14 cellular contexts compared by ENCODE assay signal in genomic region chr3:191005790-191006189, GRCh38.
DNase-seq lines count a peak whose midpoint lies in the region; ATAC-seq and TF ChIP-seq lines count a peak whose summit lies in the region.
"Had no signal": no experiment of that assay in that cellular context is flagged by ENCODE, and none has a peak within 500 bp of the region (broad histone marks: within the 10 kb centered on the region; RNA-seq: fewer than 3 reads in every experiment).

No MANE protein-coding gene starts in this region.

- H4K20me1 ChIP-seq in MM.1S (ENCODE audit: insufficient read depth, low read length) = no peaks in the 10 kb centered on the region

- 61% methylated on average over 3 of the region's 3 CpGs for WGBS in prostate gland

- H3K4me1 ChIP-seq in MM.1S (ENCODE audit: low read length) (no peaks in the 10 kb centered on the region), prostate gland (replicated peaks) (no peaks in the 10 kb centered on the region)

- H3K27ac ChIP-seq in MM.1S (ENCODE audit: low read length) = no peak overlapping the region
- no peak overlapping the region for H3K27ac ChIP-seq in prostate gland

- TF ChIP-seq CTCF in MM.1S (IDR thresholded peaks at IDR 0.05; ENCODE audit: low read length) (no peak), prostate gland (IDR thresholded peaks at IDR 0.05) (no peak)

- no peak overlapping the region for H3K4me2 ChIP-seq in MM.1S (ENCODE audit: low read depth, low read length)

- DNase-seq in GM03348 (ENCODE audit: low spot score) (peak; percentile 2), iPS DF 19.7 (ENCODE audit: low read depth, low spot score) (peak; percentile 56), MM.1S (no peak), prostate gland (ENCODE audit: low spot score) (no peak), NCI-H69 (lab: John Stamatoyannopoulos, UW) (no peak), RPMI8226 (no peak)
- DNase-seq: activated CD4-positive, alpha-beta T cell treated with anti-CD3 and anti-CD28 coated beads for 48 hours; aorta; Kasumi-1; mammary epithelial cell; SW 1271 had no signal

- H2AFZ ChIP-seq in MM.1S (ENCODE audit: low read length) = no peak overlapping the region

- H3K27me3 ChIP-seq in MM.1S (replicated peaks; ENCODE audit: insufficient read depth, low read length) (no peaks in the 10 kb centered on the region), prostate gland (replicated peaks; ENCODE audit: insufficient read depth) (no peaks in the 10 kb centered on the region)

- intact Hi-C loops in prostate gland (cut with DNase I) = no loop called here

- H3K79me2 ChIP-seq in MM.1S (ENCODE audit: low read length) = no peaks in the 10 kb centered on the region

- H3K4me3 ChIP-seq in MM.1S (ENCODE audit: low read length) = no peak overlapping the region
- no peak overlapping the region for H3K4me3 ChIP-seq in prostate gland

- H3K9ac ChIP-seq in MM.1S (ENCODE audit: low read length) = no peak overlapping the region

- no peak for TF ChIP-seq POLR2A in prostate gland (IDR thresholded peaks at IDR 0.05)

- no peaks in the 10 kb centered on the region for H3F3A ChIP-seq in MM.1S (ENCODE audit: insufficient read depth, low read length)

- no peaks in the 10 kb centered on the region for H3K9me2 ChIP-seq in MM.1S (replicated peaks; ENCODE audit: insufficient read depth, low read length)

- H3K9me3 ChIP-seq in MM.1S (replicated peaks; ENCODE audit: insufficient read depth, low read length) (no peaks in the 10 kb centered on the region), prostate gland (no peaks in the 10 kb centered on the region)

- ATAC-seq in GM21619 (IDR thresholded peaks at IDR 0.05; ENCODE audit: unreplicated experiment) (peak; percentile 51), HG03439 (IDR thresholded peaks at IDR 0.05; ENCODE audit: unreplicated experiment) (peak; percentile 59)
- ATAC-seq: stimulated activated memory B cell treated with anti-CD40 and anti-IgM and Interleukin-4, amounts not matched to agents 10 μg/mL and 1 μg/mL and 100 μg/mL, for 72 hours had no signal

- no peaks in the 10 kb centered on the region for H3K36me3 ChIP-seq in MM.1S (replicated peaks; ENCODE audit: insufficient read depth, low read length)
- no peaks in the 10 kb centered on the region for H3K36me3 ChIP-seq in prostate gland

Comparison
In these comparisons a context has a peak if more than half of its experiments do, and no peak if none do; other contexts are left out.
1. DNase-seq: peak in GM03348 (single experiment) and iPS DF 19.7 (single experiment); none in MM.1S (single experiment), prostate gland (single experiment), NCI-H69 (single experiment) and RPMI8226 (single experiment).